In genomic region chr11:134925432-134925831, GRCh38 we compare ENCODE assay signal across 36 cellular contexts.
"Had no signal": no experiment of that assay in that cellular context is flagged by ENCODE, and none has a peak within 500 bp of the region (broad histone marks: within the 10 kb centered on the region; RNA-seq: fewer than 3 reads in every experiment).

No MANE protein-coding gene starts in this region.

- H3K4me3 Mint-ChIP-seq: activated B cell treated with CpG ODN at 0.5 μM for 24 hours; activated CD8-positive, alpha-beta memory T cell treated with anti-CD3 and anti-CD28 coated beads, Interleukin-2, amount 10 ng/mL, durations not matched to agents 7 days and 5 days; activated CD8-positive, alpha-beta T cell treated with anti-CD3 and anti-CD28 coated beads, Interleukin-2, amount 10 ng/mL, durations not matched to agents 7 days and 5 days; activated naive CD4-positive, alpha-beta T cell treated with anti-CD3 and anti-CD28 coated beads for 36 hours; activated naive CD4-positive, alpha-beta T cell treated with anti-CD3 and anti-CD28 coated beads, Interleukin-2, amount 50 U/mL, for 24 hours; activated naive CD8-positive, alpha-beta T cell treated with anti-CD3 and anti-CD28 coated beads for 36 hours; activated naive CD8-positive, alpha-beta T cell treated with anti-CD3 and anti-CD28 coated beads, Interleukin-2, amount 50 U/mL, for 24 hours; activated T-helper 1 cell treated with anti-CD3 and anti-CD28 coated beads, Interleukin-12 subunit alpha, Interleukin-12 subunit beta, Interleukin-2, Interleukin-4 antibody, amounts not matched to agents 30 ng/mL and 10 ng/mL and 1 ng/mL, durations not matched to agents 14 hours and 24 hours and 36 hours; effector memory CD8-positive, alpha-beta T cell; T-helper 2 cell treated with Interferon-gamma antibody and Interleukin-4, amounts not matched to agents 5 μg/mL and 100 μg/mL, for 36 hours had no signal

- FAIRE-seq: colon had no signal

- H3K9me3 ChIP-seq: adrenal gland, body of pancreas, esophagus muscularis mucosa, gastrocnemius medialis, heart left ventricle had no signal

- H3K4me3 ChIP-seq: adrenal gland, body of pancreas, esophagus muscularis mucosa, gastrocnemius medialis, heart left ventricle had no signal

- ATAC-seq: activated CD4-positive, CD25-positive, alpha-beta regulatory T cell treated with anti-CD3 and anti-CD28 coated beads, Interleukin-2, amount 50 U/mL, for 24 hours; activated CD8-positive, alpha-beta memory T cell treated with anti-CD3 and anti-CD28 coated beads, Interleukin-2, amount 10 ng/mL, durations not matched to agents 7 days and 5 days; activated CD8-positive, alpha-beta T cell treated with anti-CD3 and anti-CD28 coated beads, Interleukin-2, amount 10 ng/mL, durations not matched to agents 7 days and 5 days; activated naive CD8-positive, alpha-beta T cell treated with anti-CD3 and anti-CD28 coated beads, Interleukin-2, amount 50 U/mL, for 24 hours; body of pancreas; effector memory CD8-positive, alpha-beta T cell; foreskin keratinocyte; gastrocnemius medialis; heart left ventricle had no signal

- H3K9me3 Mint-ChIP-seq: activated B cell treated with CpG ODN at 0.5 μM for 24 hours had no signal

- H3K27ac Mint-ChIP-seq: activated B cell treated with CpG ODN at 0.5 μM for 24 hours; activated CD8-positive, alpha-beta memory T cell treated with anti-CD3 and anti-CD28 coated beads, Interleukin-2, amount 10 ng/mL, durations not matched to agents 7 days and 5 days; activated CD8-positive, alpha-beta T cell treated with anti-CD3 and anti-CD28 coated beads, Interleukin-2, amount 10 ng/mL, durations not matched to agents 7 days and 5 days; activated naive CD4-positive, alpha-beta T cell treated with anti-CD3 and anti-CD28 coated beads for 36 hours; activated naive CD4-positive, alpha-beta T cell treated with anti-CD3 and anti-CD28 coated beads, Interleukin-2, amount 50 U/mL, for 24 hours; activated naive CD8-positive, alpha-beta T cell treated with anti-CD3 and anti-CD28 coated beads for 36 hours; activated naive CD8-positive, alpha-beta T cell treated with anti-CD3 and anti-CD28 coated beads, Interleukin-2, amount 50 U/mL, for 24 hours; activated T-helper 1 cell treated with anti-CD3 and anti-CD28 coated beads, Interleukin-12 subunit alpha, Interleukin-12 subunit beta, Interleukin-2, Interleukin-4 antibody, amounts not matched to agents 30 ng/mL and 10 ng/mL and 1 ng/mL, durations not matched to agents 14 hours and 24 hours and 36 hours; activated T-helper 2 cell treated with anti-CD3 and anti-CD28 coated beads, Interferon-gamma antibody, Interleukin-2, Interleukin-4, amounts not matched to agents 10 μg/mL and 5 μg/mL and 100 μg/mL, durations not matched to agents 14 hours and 24 hours and 36 hours; effector memory CD8-positive, alpha-beta T cell; T-helper 2 cell treated with Interferon-gamma antibody and Interleukin-4, amounts not matched to agents 5 μg/mL and 100 μg/mL, for 36 hours had no signal

- DNase-seq: activated B cell treated with CpG ODN at 0.5 μM for 24 hours; activated CD4-positive, alpha-beta T cell treated with anti-CD3 and anti-CD28 coated beads for 48 hours; activated CD4-positive, alpha-beta T cell treated with anti-CD3 and anti-CD28 coated beads, Interleukin-2, amount 50 U/mL, for 1 hour; activated CD4-positive, alpha-beta T cell treated with anti-CD3 and anti-CD28 coated beads, Interleukin-2, amount 50 U/mL, for 48 hours; activated CD8-positive, alpha-beta memory T cell treated with anti-CD3 and anti-CD28 coated beads, Interleukin-2, amount 10 ng/mL, durations not matched to agents 7 days and 5 days; activated CD8-positive, alpha-beta memory T cell treated with anti-CD3 and anti-CD28 coated beads, Interleukin-2, amount 50 U/mL, for 4 hours; activated CD8-positive, alpha-beta T cell treated with anti-CD3 and anti-CD28 coated beads, Interleukin-2, amount 10 ng/mL, durations not matched to agents 7 days and 5 days; activated effector memory CD4-positive, alpha-beta T cell treated with anti-CD3 and anti-CD28 coated beads, Interleukin-2, amount 50 U/mL, for 16 hours; activated naive CD4-positive, alpha-beta T cell treated with anti-CD3 and anti-CD28 coated beads for 36 hours; activated naive CD8-positive, alpha-beta T cell treated with anti-CD3 and anti-CD28 coated beads for 36 hours; activated naive CD8-positive, alpha-beta T cell treated with anti-CD3 and anti-CD28 coated beads, Interleukin-2, amount 50 U/mL, for 24 hours; activated T-cell treated with anti-CD3 and anti-CD28 coated beads, Interleukin-2, amount 50 U/mL, for 1 hour; activated T-cell treated with anti-CD3 and anti-CD28 coated beads, Interleukin-2, amount 50 U/mL, for 48 hours; adrenal gland; amygdala; aorta; body of pancreas; caudate nucleus; cortex of kidney; dermis blood vessel endothelial cell; effector CD4-positive, alpha-beta T cell; effector memory CD8-positive, alpha-beta T cell; erythroblast; foreskin keratinocyte; gastrocnemius medialis; glutamatergic neuron; heart left ventricle; T1000; WERI-Rb-1 had no signal

- H3K36me3 ChIP-seq: adrenal gland, esophagus muscularis mucosa, gastrocnemius medialis, heart left ventricle, WERI-Rb-1 had no signal

- H3K27me3 ChIP-seq: adrenal gland, body of pancreas, foreskin keratinocyte, gastrocnemius medialis had no signal

- H3K36me3 Mint-ChIP-seq: activated CD8-positive, alpha-beta memory T cell treated with anti-CD3 and anti-CD28 coated beads, Interleukin-2, amount 10 ng/mL, durations not matched to agents 7 days and 5 days; activated naive CD4-positive, alpha-beta T cell treated with anti-CD3 and anti-CD28 coated beads, Interleukin-2, amount 50 U/mL, for 24 hours; activated naive CD8-positive, alpha-beta T cell treated with anti-CD3 and anti-CD28 coated beads for 36 hours had no signal

- H3K27ac ChIP-seq: adrenal gland, body of pancreas, esophagus muscularis mucosa, foreskin keratinocyte, gastrocnemius medialis, heart left ventricle, WERI-Rb-1 had no signal

- H3K4me1 ChIP-seq: adrenal gland, body of pancreas, esophagus muscularis mucosa, foreskin keratinocyte, gastrocnemius medialis, heart left ventricle had no signal

- H3K4me1 Mint-ChIP-seq: activated B cell treated with CpG ODN at 0.5 μM for 24 hours; activated CD8-positive, alpha-beta memory T cell treated with anti-CD3 and anti-CD28 coated beads, Interleukin-2, amount 10 ng/mL, durations not matched to agents 7 days and 5 days; activated naive CD4-positive, alpha-beta T cell treated with anti-CD3 and anti-CD28 coated beads, Interleukin-2, amount 50 U/mL, for 24 hours; activated naive CD8-positive, alpha-beta T cell treated with anti-CD3 and anti-CD28 coated beads for 36 hours; activated naive CD8-positive, alpha-beta T cell treated with anti-CD3 and anti-CD28 coated beads, Interleukin-2, amount 50 U/mL, for 24 hours had no signal
